In genomic region chr9:131024978-131025868, GRCh38 we compare ENCODE assay signal across 27 cellular contexts. TPM values are rescaled to one million over a fixed set of nuclear protein-coding genes. Genes with fewer than 3 reads are reported as not detected.
DNase-seq lines count a peak whose midpoint lies in the region; ATAC-seq and TF ChIP-seq lines count a peak whose summit lies in the region.
"Had no signal": no experiment of that assay in that cellular context is flagged by ENCODE, and none has a peak within 500 bp of the region (broad histone marks: within the 10 kb centered on the region; RNA-seq: fewer than 3 reads in every experiment).

No MANE protein-coding gene starts in this region.

- no peak overlapping the region for H3K56ac ChIP-seq in mesendoderm (ENCODE audit: low read length)

- H3K4me1 ChIP-seq in mesendoderm (ENCODE audit: control insufficient read depth, low read depth, low read length), result no peaks in the 10 kb centered on the region
- H3K4me1 ChIP-seq: SJCRH30 had no signal

- H3K36me3 Mint-ChIP-seq in WTC11 (no peaks in the 10 kb centered on the region), T-helper 17 cell (ENCODE audit: low read depth) (no peaks in the 10 kb centered on the region)
- H3K36me3 Mint-ChIP-seq: CD8-positive, alpha-beta memory T cell had no signal

- no peaks in the 10 kb centered on the region; the same call in 1 of the 2 replicates for H3K4me1 Mint-ChIP-seq in WTC11
- no peaks in the 10 kb centered on the region for H3K4me1 Mint-ChIP-seq in T-helper 17 cell
- H3K4me1 Mint-ChIP-seq: B cell; CD8-positive, alpha-beta memory T cell had no signal

- no peak overlapping the region for H2AK5ac ChIP-seq in mesendoderm (ENCODE audit: low read length)

- no peak overlapping the region for H3K27ac ChIP-seq in mesendoderm (ENCODE audit: low read depth, low read length)
- H3K27ac ChIP-seq: C4-2B, SJCRH30 had no signal

- TF ChIP-seq CTCF in GM06990 (IDR thresholded peaks at IDR 0.05; ENCODE audit: insufficient read depth, low read length, poor library complexity, severe bottlenecking) (peak; percentile 2), WTC11 (IDR thresholded peaks at IDR 0.05) (no peak), GM13976 (IDR thresholded peaks at IDR 0.05; ENCODE audit: borderline replicate concordance, control extremely low read depth, extremely low read depth, insufficient read depth, missing control alignments) (no peak)

- H3K9me3 ChIP-seq in T-helper 17 cell (ENCODE audit: control insufficient read depth, low read length, poor library complexity, severe bottlenecking), result no peaks in the 10 kb centered on the region
- H3K9me3 ChIP-seq: SJCRH30 had no signal

- H3K27me3 ChIP-seq in GM06990 (replicated peaks; ENCODE audit: control insufficient read depth, insufficient read depth, low read length) (no peaks in the 10 kb centered on the region), mesendoderm (ENCODE audit: insufficient read depth, low read length, poor library complexity) (no peaks in the 10 kb centered on the region)

- H3K4ac ChIP-seq in mesendoderm (ENCODE audit: low read depth, low read length), result no peak overlapping the region

- ATAC-seq in WTC11 (no peak), T-helper 17 cell (no peak)
- ATAC-seq: GM12878, PC-3, SK-N-SH treated with all-trans-retinoic acid at 6 μM for 48 hours had no signal

- no peak overlapping the region for H2BK120ac ChIP-seq in mesendoderm (ENCODE audit: low read depth, low read length)

- no peak overlapping the region for H3K4me3 ChIP-seq in GM06990 (replicated peaks; ENCODE audit: low read depth, low read length)
- H3K4me3 ChIP-seq in mesendoderm (ENCODE audit: low read length), result no peak overlapping the region
- H3K4me3 ChIP-seq: GM12878, SJCRH30 had no signal

- H3K9me3 Mint-ChIP-seq in WTC11, result peaks cover 3% of the 10 kb centered on the region; the same call in 1 of the 2 replicates
- H3K9me3 Mint-ChIP-seq: CD8-positive, alpha-beta memory T cell had no signal

- H3K27ac Mint-ChIP-seq in WTC11 (peak overlapping the region; percentile 51), T-helper 17 cell (no peak overlapping the region)
- H3K27ac Mint-ChIP-seq: B cell; CD8-positive, alpha-beta memory T cell had no signal

- H3K36me3 ChIP-seq in GM06990 (ENCODE audit: control insufficient read depth, insufficient read depth, low read length) (no peaks in the 10 kb centered on the region), mesendoderm (ENCODE audit: control insufficient read depth, insufficient read depth, low read length) (no peaks in the 10 kb centered on the region)
- H3K36me3 ChIP-seq: SJCRH30 had no signal

- WGBS in mesendoderm (ENCODE audit: extremely low coverage, insufficient coverage, low lambda C conversion rate), result no CpG with 5 or more reads among the region's 15 CpGs

- peaks cover 2% of the 10 kb centered on the region for H3K79me1 ChIP-seq in mesendoderm (ENCODE audit: low read length)

- no peak overlapping the region for H3K9ac ChIP-seq in mesendoderm (ENCODE audit: low read length)

- H3K18ac ChIP-seq in mesendoderm (ENCODE audit: low read length), result no peak overlapping the region

- no peak overlapping the region for H4K8ac ChIP-seq in mesendoderm (ENCODE audit: low read depth, low read length)

- H3K79me2 ChIP-seq in mesendoderm (ENCODE audit: control insufficient read depth, insufficient read depth, low read length), result no peaks in the 10 kb centered on the region

- H2BK5ac ChIP-seq in mesendoderm (ENCODE audit: low read length), result no peak overlapping the region

- DNase-seq in A172 (ENCODE audit: low spot score) (peak; percentile 8), GM06990 (ENCODE audit: extremely low read depth, insufficient read length) (no peak), WTC11 (ENCODE audit: low spot score) (no peak), mesendoderm (peak; percentile 46), GM13976 (ENCODE audit: low spot score) (no peak), T-helper 17 cell (no peak), AG20443 (ENCODE audit: low spot score) (no peak)
- no peak for DNase-seq in activated T-cell treated with anti-CD3 and anti-CD28 coated beads, Interleukin-2, amount 50 U/mL, for 48 hours
- DNase-seq: CD8-positive, alpha-beta memory T cell; GOT3; KBM-7; MV-4-11; NCI-H1105; NCI-H1436 treated with DMSO at 0.1 percent for 48 hours; NCI-H187 treated with DMSO at 0.1 percent for 48 hours; NCI-H2171 treated with DMSO at 0.1 percent for 48 hours; NCI-H524 treated with DMSO at 0.1 percent for 48 hours; NCI-H82; NK-92 treated with Interleukin-12 subunit alpha and Interleukin-12 subunit beta, amount 100 ng/mL, for 24 hours; PC-3; SJCRH30 had no signal

- no peak overlapping the region for H3K4me2 ChIP-seq in mesendoderm (ENCODE audit: low read length)

- POLR2A ChIA-PET in WTC11 (lab: Charles Lee), result no interaction called here

- H4K5ac ChIP-seq in mesendoderm (ENCODE audit: low read length), result no peak overlapping the region

- H3K23ac ChIP-seq in mesendoderm (ENCODE audit: low read length), result no peak overlapping the region

- H2BK15ac ChIP-seq in mesendoderm (replicated peaks; ENCODE audit: low read depth), result no peak overlapping the region

- CTCF ChIA-PET in WTC11 (lab: Charles Lee), result interaction anchor here (0.8 to 3.2 kb wide), 4 partner anchors 14 to 159 kb away, joined by 3 to 10 read pairs (median 4); no protein-coding TSS in a partner anchor

- H3K4me3 Mint-ChIP-seq in WTC11 (no peak overlapping the region), T-helper 17 cell (no peak overlapping the region)
- H3K4me3 Mint-ChIP-seq: B cell; CD8-positive, alpha-beta memory T cell had no signal

- in situ Hi-C loops in GM13976 (cut with MboI; ENCODE audit: low sequenced_read_pairs, unreplicated experiment), result no loop called here

- no peaks in the 10 kb centered on the region for H3K27me3 Mint-ChIP-seq in WTC11 (ENCODE audit: low read depth)
- peaks cover 36% of the 10 kb centered on the region for H3K27me3 Mint-ChIP-seq in T-helper 17 cell

TF ChIP-seq in WTC11, 78 proteins besides CTCF, POLR2A, EP300 and RAD21 (continues in another document):
- TF ChIP-seq ATF6 (CRISPR knock-in tag; IDR thresholded peaks at IDR 0.05) (no peak), ZNF138 (CRISPR knock-in tag; conservative IDR thresholded peaks at IDR 0.05) (no peak), PRDM15 (CRISPR knock-in tag; IDR thresholded peaks at IDR 0.05) (no peak), KAT7 (CRISPR knock-in tag; IDR thresholded peaks at IDR 0.05; ENCODE audit: borderline replicate concordance) (no peak), ATF2 (CRISPR knock-in tag; IDR thresholded peaks at IDR 0.05; ENCODE audit: borderline replicate concordance, low read depth) (no peak), GABPB1 (CRISPR knock-in tag; IDR thresholded peaks at IDR 0.05) (no peak), OVOL2 (CRISPR knock-in tag; IDR thresholded peaks at IDR 0.05; ENCODE audit: borderline replicate concordance) (no peak), ZBTB21 (CRISPR knock-in tag; IDR thresholded peaks at IDR 0.05; ENCODE audit: borderline replicate concordance) (no peak)

RNA-seq across cellular contexts. Expression of gene LAMC3, which starts 16.2 kb away (rescaled TPM):
- total RNA-seq in A172 (2014; rRNA removed; shearing (Covaris generic)), result 1.0 and 1.4 TPM in 2 replicates
- total RNA-seq in WTC11 (2021), result 35.9 to 50.9 TPM (median 36.0 TPM) in 3 replicates
- polyA plus RNA-seq in mesendoderm (2013, experiment 1 of 2), result 14.4 TPM
- polyA plus RNA-seq in mesendoderm (2013, experiment 2 of 2), result 15.1 TPM
- under 1 TPM; 0.47 to 0.50 TPM for total RNA-seq in T-helper 17 cell
- total RNA-seq: LHCN-M2, MCF 10A, SJCRH30 had no signal
- polyA plus RNA-seq: CD8-positive, alpha-beta memory T cell; GM12878 had no signal

Comparison
In these comparisons a context has a peak if more than half of its experiments do, and no peak if none do; other contexts are left out.
1. DNase-seq: peak in A172 (single experiment) and mesendoderm (single experiment); none in GM06990 (single experiment), WTC11 (single experiment), activated T-cell treated with anti-CD3 and anti-CD28 coated beads, Interleukin-2, amount 50 U/mL, for 48 hours (0 of 2), GM13976 (single experiment), T-helper 17 cell (0 of 3) and AG20443 (single experiment).
2. RNA of gene LAMC3, which starts 16.2 kb away (total RNA-seq): 35.9 to 50.9 TPM in WTC11; 1.0 to 1.4 TPM in A172 and 0.47 to 0.50 TPM in T-helper 17 cell; every median in the first group is over 10 times any median in the second.